In the genomic region with DNA sequence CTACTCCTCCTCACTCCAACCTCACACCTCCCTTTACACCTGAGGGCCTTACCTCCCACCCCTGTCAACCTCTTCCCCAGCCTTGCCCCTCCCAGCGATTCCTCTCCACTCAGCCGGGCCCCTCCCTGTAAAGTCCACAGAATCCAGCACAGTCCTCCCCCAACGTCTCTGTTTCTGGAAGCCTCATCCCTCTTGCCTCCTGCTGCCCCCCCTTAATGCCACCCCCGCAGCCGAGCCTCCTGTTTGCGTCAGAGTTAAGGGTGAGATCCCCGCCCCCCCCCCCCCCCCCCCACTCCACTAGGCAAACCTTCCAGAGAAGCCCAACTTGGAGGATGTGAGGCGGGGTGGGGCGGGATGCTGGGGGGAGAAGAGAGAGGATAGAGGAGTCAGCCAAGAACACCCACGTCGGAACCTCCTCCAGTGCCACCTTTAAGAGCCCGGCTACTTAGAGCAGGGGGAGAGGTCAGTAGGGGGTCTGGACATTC, we compare ENCODE assay signal across 2 cellular contexts.
TF ChIP-seq lines count a peak whose summit lies in the region.

No MANE protein-coding gene starts in this region.

TF ChIP-seq in SK-N-SH, 30 proteins besides CTCF, POLR2A, EP300 and RAD21 (continued from another document):
- TF ChIP-seq TAF1 (IDR thresholded peaks at IDR 0.05; ENCODE audit: borderline replicate concordance, low read depth, low read length) = no peak
- TF ChIP-seq MEF2A (IDR thresholded peaks at IDR 0.05; ENCODE audit: borderline replicate concordance, low read depth) = no peak
- TF ChIP-seq MAX (IDR thresholded peaks at IDR 0.05; ENCODE audit: low read depth) = no peak
- TF ChIP-seq ELF1 (IDR thresholded peaks at IDR 0.05) = no peak
- no peak for TF ChIP-seq SMC3 (IDR thresholded peaks at IDR 0.05; ENCODE audit: low read depth, low read length)
- TF ChIP-seq, protein P1, sequence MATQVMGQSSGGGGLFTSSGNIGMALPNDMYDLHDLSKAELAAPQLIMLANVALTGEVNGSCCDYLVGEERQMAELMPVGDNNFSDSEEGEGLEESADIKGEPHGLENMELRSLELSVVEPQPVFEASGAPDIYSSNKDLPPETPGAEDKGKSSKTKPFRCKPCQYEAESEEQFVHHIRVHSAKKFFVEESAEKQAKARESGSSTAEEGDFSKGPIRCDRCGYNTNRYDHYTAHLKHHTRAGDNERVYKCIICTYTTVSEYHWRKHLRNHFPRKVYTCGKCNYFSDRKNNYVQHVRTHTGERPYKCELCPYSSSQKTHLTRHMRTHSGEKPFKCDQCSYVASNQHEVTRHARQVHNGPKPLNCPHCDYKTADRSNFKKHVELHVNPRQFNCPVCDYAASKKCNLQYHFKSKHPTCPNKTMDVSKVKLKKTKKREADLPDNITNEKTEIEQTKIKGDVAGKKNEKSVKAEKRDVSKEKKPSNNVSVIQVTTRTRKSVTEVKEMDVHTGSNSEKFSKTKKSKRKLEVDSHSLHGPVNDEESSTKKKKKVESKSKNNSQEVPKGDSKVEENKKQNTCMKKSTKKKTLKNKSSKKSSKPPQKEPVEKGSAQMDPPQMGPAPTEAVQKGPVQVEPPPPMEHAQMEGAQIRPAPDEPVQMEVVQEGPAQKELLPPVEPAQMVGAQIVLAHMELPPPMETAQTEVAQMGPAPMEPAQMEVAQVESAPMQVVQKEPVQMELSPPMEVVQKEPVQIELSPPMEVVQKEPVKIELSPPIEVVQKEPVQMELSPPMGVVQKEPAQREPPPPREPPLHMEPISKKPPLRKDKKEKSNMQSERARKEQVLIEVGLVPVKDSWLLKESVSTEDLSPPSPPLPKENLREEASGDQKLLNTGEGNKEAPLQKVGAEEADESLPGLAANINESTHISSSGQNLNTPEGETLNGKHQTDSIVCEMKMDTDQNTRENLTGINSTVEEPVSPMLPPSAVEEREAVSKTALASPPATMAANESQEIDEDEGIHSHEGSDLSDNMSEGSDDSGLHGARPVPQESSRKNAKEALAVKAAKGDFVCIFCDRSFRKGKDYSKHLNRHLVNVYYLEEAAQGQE (IDR thresholded peaks at IDR 0.05; ENCODE audit: low read depth, low read length) = no peak
- TF ChIP-seq SIN3A (IDR thresholded peaks at IDR 0.05; ENCODE audit: borderline replicate concordance, low read depth, low read length) = no peak
- no peak for TF ChIP-seq MXI1 (IDR thresholded peaks at IDR 0.05; ENCODE audit: low read depth, low read length)
- no peak for TF ChIP-seq IRF3 (IDR thresholded peaks at IDR 0.05; ENCODE audit: low read depth, low read length)
- TF ChIP-seq, protein P2, sequence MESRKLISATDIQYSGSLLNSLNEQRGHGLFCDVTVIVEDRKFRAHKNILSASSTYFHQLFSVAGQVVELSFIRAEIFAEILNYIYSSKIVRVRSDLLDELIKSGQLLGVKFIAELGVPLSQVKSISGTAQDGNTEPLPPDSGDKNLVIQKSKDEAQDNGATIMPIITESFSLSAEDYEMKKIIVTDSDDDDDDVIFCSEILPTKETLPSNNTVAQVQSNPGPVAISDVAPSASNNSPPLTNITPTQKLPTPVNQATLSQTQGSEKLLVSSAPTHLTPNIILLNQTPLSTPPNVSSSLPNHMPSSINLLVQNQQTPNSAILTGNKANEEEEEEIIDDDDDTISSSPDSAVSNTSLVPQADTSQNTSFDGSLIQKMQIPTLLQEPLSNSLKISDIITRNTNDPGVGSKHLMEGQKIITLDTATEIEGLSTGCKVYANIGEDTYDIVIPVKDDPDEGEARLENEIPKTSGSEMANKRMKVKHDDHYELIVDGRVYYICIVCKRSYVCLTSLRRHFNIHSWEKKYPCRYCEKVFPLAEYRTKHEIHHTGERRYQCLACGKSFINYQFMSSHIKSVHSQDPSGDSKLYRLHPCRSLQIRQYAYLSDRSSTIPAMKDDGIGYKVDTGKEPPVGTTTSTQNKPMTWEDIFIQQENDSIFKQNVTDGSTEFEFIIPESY (IDR thresholded peaks at IDR 0.05; ENCODE audit: borderline replicate concordance, low read depth) = no peak

TF ChIP-seq in SK-N-SH treated with all-trans-retinoic acid at 6 μM for 48 hours, 23 proteins besides CTCF, POLR2A, EP300 and RAD21 (continued from another document):
- TF ChIP-seq TSHZ2 (CRISPR knock-in tag; IDR thresholded peaks at IDR 0.05) (no peak), ZNF8 (CRISPR knock-in tag; IDR thresholded peaks at IDR 0.05) (no peak), RARB (CRISPR knock-in tag; IDR thresholded peaks at IDR 0.05) (no peak), ZNF565 (CRISPR knock-in tag; conservative IDR thresholded peaks at IDR 0.05; ENCODE audit: low read depth) (no peak), PPARA (CRISPR knock-in tag; IDR thresholded peaks at IDR 0.05; ENCODE audit: borderline replicate concordance) (no peak), TOX (CRISPR knock-in tag; IDR thresholded peaks at IDR 0.05; ENCODE audit: borderline replicate concordance) (no peak), ZNF70 (CRISPR knock-in tag; IDR thresholded peaks at IDR 0.05) (no peak), ARNTL (CRISPR knock-in tag; IDR thresholded peaks at IDR 0.05; ENCODE audit: borderline replicate concordance, low read depth) (no peak), POU6F1 (CRISPR knock-in tag; IDR thresholded peaks at IDR 0.05; ENCODE audit: borderline replicate concordance, low read depth) (no peak), SNAI2 (CRISPR knock-in tag; IDR thresholded peaks at IDR 0.05) (no peak), ZFP30 (CRISPR knock-in tag; IDR thresholded peaks at IDR 0.05) (no peak)
- TF ChIP-seq, protein P3, sequence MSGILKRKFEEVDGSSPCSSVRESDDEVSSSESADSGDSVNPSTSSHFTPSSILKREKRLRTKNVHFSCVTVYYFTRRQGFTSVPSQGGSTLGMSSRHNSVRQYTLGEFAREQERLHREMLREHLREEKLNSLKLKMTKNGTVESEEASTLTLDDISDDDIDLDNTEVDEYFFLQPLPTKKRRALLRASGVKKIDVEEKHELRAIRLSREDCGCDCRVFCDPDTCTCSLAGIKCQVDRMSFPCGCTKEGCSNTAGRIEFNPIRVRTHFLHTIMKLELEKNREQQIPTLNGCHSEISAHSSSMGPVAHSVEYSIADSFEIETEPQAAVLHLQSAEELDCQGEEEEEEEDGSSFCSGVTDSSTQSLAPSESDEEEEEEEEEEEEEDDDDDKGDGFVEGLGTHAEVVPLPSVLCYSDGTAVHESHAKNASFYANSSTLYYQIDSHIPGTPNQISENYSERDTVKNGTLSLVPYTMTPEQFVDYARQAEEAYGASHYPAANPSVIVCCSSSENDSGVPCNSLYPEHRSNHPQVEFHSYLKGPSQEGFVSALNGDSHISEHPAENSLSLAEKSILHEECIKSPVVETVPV (CRISPR knock-in tag; IDR thresholded peaks at IDR 0.05) = no peak
- TF ChIP-seq, protein P4, sequence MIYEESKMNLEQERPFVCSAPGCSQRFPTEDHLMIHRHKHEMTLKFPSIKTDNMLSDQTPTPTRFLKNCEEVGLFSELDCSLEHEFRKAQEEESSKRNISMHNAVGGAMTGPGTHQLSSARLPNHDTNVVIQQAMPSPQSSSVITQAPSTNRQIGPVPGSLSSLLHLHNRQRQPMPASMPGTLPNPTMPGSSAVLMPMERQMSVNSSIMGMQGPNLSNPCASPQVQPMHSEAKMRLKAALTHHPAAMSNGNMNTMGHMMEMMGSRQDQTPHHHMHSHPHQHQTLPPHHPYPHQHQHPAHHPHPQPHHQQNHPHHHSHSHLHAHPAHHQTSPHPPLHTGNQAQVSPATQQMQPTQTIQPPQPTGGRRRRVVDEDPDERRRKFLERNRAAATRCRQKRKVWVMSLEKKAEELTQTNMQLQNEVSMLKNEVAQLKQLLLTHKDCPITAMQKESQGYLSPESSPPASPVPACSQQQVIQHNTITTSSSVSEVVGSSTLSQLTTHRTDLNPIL (CRISPR knock-in tag; IDR thresholded peaks at IDR 0.05; ENCODE audit: low read depth) = no peak
